ENCODE assay signal across 21 cellular contexts in the genomic region with DNA sequence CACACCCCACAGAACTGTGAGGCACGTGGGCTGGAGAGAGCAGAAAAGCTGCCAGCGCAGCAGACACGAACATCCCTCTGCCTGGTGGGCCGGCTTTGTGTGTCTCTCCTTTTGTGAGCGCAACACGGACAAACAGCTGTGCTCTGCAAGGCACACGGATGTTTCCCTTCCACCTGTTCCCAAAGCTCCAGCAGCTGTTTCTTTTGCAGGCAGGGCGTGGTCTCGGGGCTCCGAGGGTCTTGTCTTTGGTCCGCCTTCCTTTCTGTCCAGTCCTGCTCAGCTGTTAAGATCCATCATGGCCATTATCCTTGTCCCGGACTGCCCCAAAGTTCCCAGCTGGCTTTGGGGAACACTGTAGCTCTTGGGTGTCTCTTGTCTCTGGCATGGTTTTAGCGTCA.
"Had no signal": no experiment of that assay in that cellular context is flagged by ENCODE, and none has a peak within 500 bp of the region (broad histone marks: within the 10 kb centered on the region; RNA-seq: fewer than 3 reads in every experiment).

No MANE protein-coding gene starts in this region.

- H3K27ac ChIP-seq: colonic mucosa, heart left ventricle, left lung, lower lobe of right lung, right atrium auricular region, spleen, tibial artery, upper lobe of left lung, uterus had no signal

- H3K27ac Mint-ChIP-seq: endodermal cell; memory B cell; mesothelial cell of epicardium; stimulated activated memory B cell treated with anti-CD40 and anti-IgM and Interleukin-4, amounts not matched to agents 10 μg/mL and 1 μg/mL and 100 μg/mL, for 72 hours; stimulated activated naive CD8-positive, alpha-beta T cell treated with anti-CD3 and anti-CD28 coated beads, Interleukin-15, Interleukin-2, amounts not matched to agents 100 ng/mL and 50 ng/mL, for 24 hours had no signal

- H3K9me3 Mint-ChIP-seq: endodermal cell; memory B cell; mesothelial cell of epicardium; naive B cell; stimulated activated memory B cell treated with anti-CD40 and anti-IgM and Interleukin-4, amounts not matched to agents 10 μg/mL and 1 μg/mL and 100 μg/mL, for 72 hours; stimulated activated naive CD8-positive, alpha-beta T cell treated with anti-CD3 and anti-CD28 coated beads, Interleukin-15, Interleukin-2, amounts not matched to agents 100 ng/mL and 50 ng/mL, for 24 hours had no signal

- H3K27me3 Mint-ChIP-seq: memory B cell; naive B cell; stimulated activated memory B cell treated with anti-CD40 and anti-IgM and Interleukin-4, amounts not matched to agents 10 μg/mL and 1 μg/mL and 100 μg/mL, for 72 hours; stimulated activated naive CD8-positive, alpha-beta T cell treated with anti-CD3 and anti-CD28 coated beads, Interleukin-15, Interleukin-2, amounts not matched to agents 100 ng/mL and 50 ng/mL, for 24 hours had no signal

- H3K9me3 ChIP-seq: colonic mucosa, heart left ventricle, left lung, lower lobe of right lung, right atrium auricular region, spleen, tibial artery, upper lobe of left lung, uterus had no signal

- H3K4me3 Mint-ChIP-seq: endodermal cell; memory B cell; mesothelial cell of epicardium; naive B cell; stimulated activated memory B cell treated with anti-CD40 and anti-IgM and Interleukin-4, amounts not matched to agents 10 μg/mL and 1 μg/mL and 100 μg/mL, for 72 hours; stimulated activated naive CD8-positive, alpha-beta T cell treated with anti-CD3 and anti-CD28 coated beads, Interleukin-15, Interleukin-2, amounts not matched to agents 100 ng/mL and 50 ng/mL, for 24 hours had no signal

- DNase-seq: colonic mucosa; dermis blood vessel endothelial cell; endodermal cell; foreskin melanocyte; heart left ventricle; hypothalamus; left lung; lower lobe of right lung; naive B cell; spleen; stimulated activated CD4-positive, alpha-beta T cell treated with anti-CD3 and anti-CD28 coated beads, Interleukin-15, amount 100 ng/mL, for 24 hours; stimulated activated CD4-positive, alpha-beta T cell treated with anti-CD3 and anti-CD28 coated beads, Interleukin-1b, Interleukin-23, amount 100 ng/mL, for 48 hours; stimulated activated CD4-positive, alpha-beta T cell treated with anti-CD3 and anti-CD28 coated beads, Interleukin-4, amount 100 ng/mL, for 24 hours; tibial artery; upper lobe of left lung; uterus had no signal

- H3K36me3 ChIP-seq: colonic mucosa, uterus had no signal

- H3K4me3 ChIP-seq: colonic mucosa, heart left ventricle, left lung, lower lobe of right lung, right atrium auricular region, spleen, tibial artery, upper lobe of left lung, uterus had no signal

- H3K27me3 ChIP-seq: colonic mucosa, heart left ventricle, left lung, right atrium auricular region, spleen, tibial artery, upper lobe of left lung, uterus had no signal

- H3K4me1 ChIP-seq: colonic mucosa, heart left ventricle, left lung, lower lobe of right lung, right atrium auricular region, spleen, tibial artery, upper lobe of left lung, uterus had no signal

- ATAC-seq: heart left ventricle; left lung; lower lobe of right lung; stimulated activated memory B cell treated with anti-CD40 and anti-IgM and Interleukin-4, amounts not matched to agents 10 μg/mL and 1 μg/mL and 100 μg/mL, for 72 hours had no signal
